ENCODE assay signal across 1 cellular context in the genomic region with DNA sequence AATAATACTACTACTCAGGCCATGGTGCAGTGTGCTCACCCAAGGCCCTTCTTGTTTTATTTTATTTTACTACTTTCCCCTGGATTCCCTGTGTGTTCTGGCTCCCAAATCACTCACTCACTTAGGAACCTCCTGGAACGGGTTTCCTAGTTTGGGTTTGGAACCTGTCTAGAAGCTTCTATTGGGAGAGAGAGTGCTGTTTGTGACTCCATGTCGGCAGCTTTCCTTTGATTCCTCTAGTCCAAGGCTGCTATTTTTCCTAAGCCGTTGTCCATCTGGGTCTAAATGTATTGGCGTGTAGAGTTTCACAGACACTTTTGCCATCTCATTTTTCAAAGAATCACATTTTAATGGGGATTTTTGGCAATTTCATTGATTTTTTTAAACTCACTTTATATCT.
TF ChIP-seq lines count a peak whose summit lies in the region.

No MANE protein-coding gene starts in this region.

TF ChIP-seq in GM23338, 12 proteins besides CTCF, POLR2A, EP300 and RAD21 (continued from another document):
- TF ChIP-seq, protein P1, sequence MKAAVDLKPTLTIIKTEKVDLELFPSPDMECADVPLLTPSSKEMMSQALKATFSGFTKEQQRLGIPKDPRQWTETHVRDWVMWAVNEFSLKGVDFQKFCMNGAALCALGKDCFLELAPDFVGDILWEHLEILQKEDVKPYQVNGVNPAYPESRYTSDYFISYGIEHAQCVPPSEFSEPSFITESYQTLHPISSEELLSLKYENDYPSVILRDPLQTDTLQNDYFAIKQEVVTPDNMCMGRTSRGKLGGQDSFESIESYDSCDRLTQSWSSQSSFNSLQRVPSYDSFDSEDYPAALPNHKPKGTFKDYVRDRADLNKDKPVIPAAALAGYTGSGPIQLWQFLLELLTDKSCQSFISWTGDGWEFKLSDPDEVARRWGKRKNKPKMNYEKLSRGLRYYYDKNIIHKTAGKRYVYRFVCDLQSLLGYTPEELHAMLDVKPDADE (IDR thresholded peaks at IDR 0.05): no peak
- no peak for TF ChIP-seq NANOG (IDR thresholded peaks at IDR 0.05; ENCODE audit: borderline replicate concordance)
- no peak for TF ChIP-seq EZH2 (IDR thresholded peaks at IDR 0.05; ENCODE audit: low read depth, unreplicated experiment)
- no peak for TF ChIP-seq ZNF331 (CRISPR knock-in tag; IDR thresholded peaks at IDR 0.05; ENCODE audit: low read depth)
TF ChIP-seq in GM23338: peak in this region for 0.
